8 cellular contexts compared by ENCODE assay signal in genomic region chr19:54517483-54517882, GRCh38. TPM values are rescaled to one million over a fixed set of nuclear protein-coding genes. Genes with fewer than 3 reads are reported as not detected.
DNase-seq lines count a peak whose midpoint lies in the region; ATAC-seq and TF ChIP-seq lines count a peak whose summit lies in the region.

No MANE protein-coding gene starts in this region.

- POLR2A ChIA-PET in SK-N-SH (lab: Yijun Ruan, JAX), result no interaction called here

- in situ Hi-C loops in astrocyte of the spinal cord (cut with HindIII; ENCODE audit: low sequenced_read_pairs), result no loop called here

- H3K79me2 ChIP-seq in SK-N-SH (ENCODE audit: insufficient read depth), result no peaks in the 10 kb centered on the region

- no peak overlapping the region for H3K27ac ChIP-seq in SK-N-SH (ENCODE audit: low read depth in 2 of 2, low read length in 1 of 2)
- no peak overlapping the region for H3K27ac ChIP-seq in lower lobe of right lung
- no peak overlapping the region for H3K27ac ChIP-seq in upper lobe of right lung
- H3K27ac ChIP-seq in uterus, result no peak overlapping the region

- no peak overlapping the region for H3K4me2 ChIP-seq in SK-N-SH

- peaks cover 22% of the 10 kb centered on the region for H3K27me3 ChIP-seq in SK-N-SH (ENCODE audit: insufficient read depth)
- peaks cover 32% of the 10 kb centered on the region for H3K27me3 ChIP-seq in lower lobe of right lung (ENCODE audit: low read depth)
- peaks cover 6% of the 10 kb centered on the region for H3K27me3 ChIP-seq in upper lobe of right lung
- H3K27me3 ChIP-seq in uterus, result no peaks in the 10 kb centered on the region
- peaks cover 61% of the 10 kb centered on the region for H3K27me3 ChIP-seq in BE2C

- H3K4me1 ChIP-seq in SK-N-SH (ENCODE audit: control insufficient read depth in 1 of 2, insufficient read depth in 2 of 2, low read depth in 1 of 2, low read length in 1 of 2) (no peaks in the 10 kb centered on the region), lower lobe of right lung (no peaks in the 10 kb centered on the region), upper lobe of right lung (no peaks in the 10 kb centered on the region), uterus (no peaks in the 10 kb centered on the region), BE2C (no peaks in the 10 kb centered on the region)

- H3F3A ChIP-seq in SK-N-SH (replicated peaks; ENCODE audit: insufficient read depth), result no peaks in the 10 kb centered on the region

- DNase-seq in AML-193 (lab: John Stamatoyannopoulos, UW), result peak; percentile 36 to 51
- DNase-seq in HPDE6-E6E7 (ENCODE audit: extremely low spot score), result peak; percentile 13
- DNase-seq in SK-N-SH, result no peak
- DNase-seq in astrocyte of the spinal cord (ENCODE audit: low read depth, low spot score), result peak; percentile 17
- DNase-seq in lower lobe of right lung, result peak; percentile 53
- DNase-seq in upper lobe of right lung, result no peak
- no peak for DNase-seq in uterus
- DNase-seq in BE2C, result no peak

- H3K36me3 ChIP-seq in SK-N-SH (replicated peaks in 1 of 2; ENCODE audit: control insufficient read depth in 1 of 2, insufficient read depth in 2 of 2, low read length in 1 of 2) (no peaks in the 10 kb centered on the region), lower lobe of right lung (no peaks in the 10 kb centered on the region), upper lobe of right lung (no peaks in the 10 kb centered on the region), uterus (no peaks in the 10 kb centered on the region), BE2C (no peaks in the 10 kb centered on the region)

- no peak overlapping the region for H3K9ac ChIP-seq in SK-N-SH

- intact Hi-C loops in lower lobe of right lung (cut with DNase I), result no loop called here
- intact Hi-C loops in upper lobe of right lung (cut with DNase I), result no loop called here
- intact Hi-C loops in uterus (cut with DNase I; ENCODE audit: low total_unique reads), result no loop called here

- no peaks in the 10 kb centered on the region for H4K20me1 ChIP-seq in SK-N-SH (ENCODE audit: insufficient read depth)

- peak in 1 of 2 donors; percentile 39 for ATAC-seq in lower lobe of right lung
- peak; percentile 69 for ATAC-seq in upper lobe of right lung

- no peaks in the 10 kb centered on the region for H3K9me2 ChIP-seq in SK-N-SH

- no peak for TF ChIP-seq CTCF in SK-N-SH (IDR thresholded peaks at IDR 0.05)
- no peak for TF ChIP-seq CTCF in astrocyte of the spinal cord (IDR thresholded peaks at IDR 0.05; ENCODE audit: low read depth, low read length)
- no peak for TF ChIP-seq CTCF in lower lobe of right lung (IDR thresholded peaks at IDR 0.05)
- no peak for TF ChIP-seq CTCF in upper lobe of right lung (IDR thresholded peaks at IDR 0.05)
- no peak for TF ChIP-seq CTCF in uterus (IDR thresholded peaks at IDR 0.05)
- no peak for TF ChIP-seq CTCF in BE2C (IDR thresholded peaks at IDR 0.05; ENCODE audit: low read depth, low read length)

- H3K4me3 ChIP-seq in SK-N-SH (ENCODE audit: low read depth in 2 of 2, low read length in 1 of 2), result no peak overlapping the region
- no peak overlapping the region for H3K4me3 ChIP-seq in astrocyte of the spinal cord (ENCODE audit: low read depth, low read length)
- no peak overlapping the region for H3K4me3 ChIP-seq in lower lobe of right lung
- H3K4me3 ChIP-seq in upper lobe of right lung, result no peak overlapping the region
- no peak overlapping the region for H3K4me3 ChIP-seq in uterus
- no peak overlapping the region for H3K4me3 ChIP-seq in BE2C (ENCODE audit: low read depth, low read length)

- CTCF ChIA-PET in SK-N-SH (lab: Yijun Ruan, JAX), result no interaction called here

- no peak for TF ChIP-seq POLR2A in uterus (IDR thresholded peaks at IDR 0.05)

- H3K9me3 ChIP-seq in SK-N-SH (no peaks in the 10 kb centered on the region), lower lobe of right lung (no peaks in the 10 kb centered on the region), upper lobe of right lung (no peaks in the 10 kb centered on the region), uterus (no peaks in the 10 kb centered on the region), BE2C (no peaks in the 10 kb centered on the region)

- no peak for TF ChIP-seq RAD21 in SK-N-SH (IDR thresholded peaks at IDR 0.05; ENCODE audit: low read length)

- 0% methylated on average over 4 of the region's 4 CpGs for WGBS in SK-N-SH (ENCODE audit: low lambda C conversion rate)

- no peak overlapping the region for H2AFZ ChIP-seq in SK-N-SH (ENCODE audit: low read depth)

- no peak for TF ChIP-seq EP300 in SK-N-SH (IDR thresholded peaks at IDR 0.05; ENCODE audit: borderline replicate concordance in 1 of 2, low read depth in 1 of 2, low read length in 1 of 2)

TF ChIP-seq in SK-N-SH, 30 proteins besides CTCF, POLR2A, EP300 and RAD21:
- no peak for TF ChIP-seq RFX5 (IDR thresholded peaks at IDR 0.05; ENCODE audit: low read length)
- peak; percentile 99 for TF ChIP-seq REST (IDR thresholded peaks at IDR 0.05; ENCODE audit: low read depth, low read length)
TF ChIP-seq in SK-N-SH: peak in this region for 1.

RNA-seq across cellular contexts. Expression of gene LAIR2, which starts 14.9 kb away (rescaled TPM):
- polyA plus RNA-seq in SK-N-SH (2012; rRNA removed), result not detected in 2 replicates
- polyA plus RNA-seq in SK-N-SH (2012; cell fraction: cytosol; rRNA removed), result not detected in 2 replicates
- not detected in 2 replicates for polyA plus RNA-seq in SK-N-SH (2012; cell fraction: nucleus; rRNA removed)
- 0.95 TPM for total RNA-seq in lower lobe of right lung
- total RNA-seq in upper lobe of right lung, result not detected
- total RNA-seq in uterus, result not detected
- polyA plus RNA-seq in BE2C (2012; ENCODE audit: insufficient read depth, insufficient read length, low read depth), result not detected

RNA-seq across cellular contexts. Expression of gene CDC42EP5, which starts 44.4 kb away (rescaled TPM):
- polyA plus RNA-seq in SK-N-SH (2012; rRNA removed), result 10.8 and 13.5 TPM in 2 replicates
- polyA plus RNA-seq in SK-N-SH (2012; cell fraction: cytosol; rRNA removed), result 7.7 and 10.3 TPM in 2 replicates
- 6.2 and 17.8 TPM in 2 replicates for polyA plus RNA-seq in SK-N-SH (2012; cell fraction: nucleus; rRNA removed)
- total RNA-seq in lower lobe of right lung (25.5 TPM), upper lobe of right lung (38.2 TPM), uterus (10 to 100 TPM in 2 of 4 donors, 1 to 10 TPM in 2; 1.8 to 39.8 (median 16.1) TPM)
- polyA plus RNA-seq in BE2C (2012; ENCODE audit: insufficient read depth, insufficient read length, low read depth), result not detected

RNA-seq across cellular contexts. Expression of gene LENG9, which starts 53.9 kb away (rescaled TPM):
- polyA plus RNA-seq in SK-N-SH (2012; rRNA removed), result 0.20 and 0.21 TPM in 2 replicates
- 0.08 and 0.18 TPM in 2 replicates for polyA plus RNA-seq in SK-N-SH (2012; cell fraction: cytosol; rRNA removed)
- polyA plus RNA-seq in SK-N-SH (2012; cell fraction: nucleus; rRNA removed), result 0.22 and 0.26 TPM in 2 replicates
- total RNA-seq in lower lobe of right lung, result 7.3 TPM
- total RNA-seq in upper lobe of right lung, result 7.2 TPM
- 1 to 10 TPM in 3 of 4 donors, not detected in 1; 3.7 to 7.1 (median 3.8) TPM for total RNA-seq in uterus
- polyA plus RNA-seq in BE2C (2012; ENCODE audit: insufficient read depth, insufficient read length, low read depth), result 6.1 TPM

RNA-seq across cellular contexts. Expression of gene LILRA2, which starts 56.1 kb away (rescaled TPM):
- not detected in 2 replicates for polyA plus RNA-seq in SK-N-SH (2012; rRNA removed)
- not detected in 2 replicates for polyA plus RNA-seq in SK-N-SH (2012; cell fraction: cytosol; rRNA removed)
- polyA plus RNA-seq in SK-N-SH (2012; cell fraction: nucleus; rRNA removed), result not detected in 2 replicates
- total RNA-seq in lower lobe of right lung, result 25.3 TPM
- 15.4 TPM for total RNA-seq in upper lobe of right lung
- total RNA-seq in uterus, result 1 to 10 TPM in 2 of 4 donors, under 1 TPM in 1, not detected in 1; 0.48 to 2.6 (median 1.6) TPM
- not detected for polyA plus RNA-seq in BE2C (2012; ENCODE audit: insufficient read depth, insufficient read length, low read depth)

Comparison
In these comparisons a context has a peak if more than half of its experiments do, and no peak if none do; other contexts are left out.
1. DNase-seq: peak in AML-193 (2 of 2), HPDE6-E6E7 (single experiment), astrocyte of the spinal cord (single experiment) and lower lobe of right lung (single experiment); none in SK-N-SH (single experiment), upper lobe of right lung (single experiment), uterus (0 of 2) and BE2C (single experiment).